In genomic region chr1:206904423-206905142, GRCh38 we compare ENCODE assay signal across 1 cellular context.
TF ChIP-seq lines count a peak whose summit lies in the region.

No MANE protein-coding gene starts in this region.

TF ChIP-seq in A549, 52 proteins besides CTCF, POLR2A, EP300 and RAD21:
- no peak for TF ChIP-seq BHLHE40 (IDR thresholded peaks at IDR 0.05; ENCODE audit: low read depth, low read length)
- TF ChIP-seq POLR2AphosphoS2 (conservative IDR thresholded peaks at IDR 0.05; ENCODE audit: low read length), result no peak
- TF ChIP-seq ATOH8 (CRISPR knock-in tag; IDR thresholded peaks at IDR 0.05; ENCODE audit: low read depth), result no peak
